Comparison of ENCODE assay signal across 20 cellular contexts in the genomic region with DNA sequence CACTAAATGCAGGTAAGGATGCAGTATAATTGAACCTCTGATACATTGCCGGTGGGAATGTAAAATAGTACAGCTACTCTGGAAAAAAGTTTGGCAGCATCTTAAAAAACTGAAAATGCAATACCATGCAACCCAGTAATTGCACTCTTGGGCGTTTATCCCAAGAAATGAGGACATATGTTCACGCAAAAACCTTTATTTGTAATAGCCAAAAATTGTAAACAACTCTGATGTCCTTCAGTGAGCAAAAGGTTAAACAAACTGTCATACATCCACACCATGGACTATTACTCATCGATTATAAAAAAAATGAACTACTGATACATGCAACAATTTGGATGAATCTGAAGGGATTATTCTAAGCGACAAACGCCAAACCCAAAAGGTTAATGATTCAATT.
"Had no signal": no experiment of that assay in that cellular context is flagged by ENCODE, and none has a peak within 500 bp of the region (broad histone marks: within the 10 kb centered on the region; RNA-seq: fewer than 3 reads in every experiment).

No MANE protein-coding gene starts in this region.

- H3K9me3 Mint-ChIP-seq: activated naive CD8-positive, alpha-beta T cell treated with anti-CD3 and anti-CD28 coated beads, Interleukin-2, amount 50 U/mL, for 24 hours; activated T-cell treated with anti-CD3 and anti-CD28 coated beads, Interleukin-2, amount 50 U/mL, for 72 hours; naive B cell; stimulated activated naive B cell treated with anti-CD40 and anti-IgM and Interleukin-4, amounts not matched to agents 10 μg/mL and 1 μg/mL and 100 μg/mL, for 72 hours had no signal

- H3K9me3 ChIP-seq: body of pancreas, heart right ventricle, lower lobe of right lung, sigmoid colon, thoracic aorta, upper lobe of left lung had no signal

- H3K4me3 ChIP-seq: body of pancreas, cardiac muscle cell, heart right ventricle, lower lobe of right lung, sigmoid colon, smooth muscle cell, thoracic aorta, upper lobe of left lung had no signal

- DNase-seq: activated CD4-positive, alpha-beta T cell treated with anti-CD3 and anti-CD28 coated beads for 1 hour; activated CD4-positive, alpha-beta T cell treated with anti-CD3 and anti-CD28 coated beads, Interleukin-2, amount 50 U/mL, for 1 hour; activated CD8-positive, alpha-beta memory T cell treated with anti-CD3 and anti-CD28 coated beads, Interleukin-2, amount 50 U/mL, for 48 hours; activated gamma-delta T cell; activated naive CD8-positive, alpha-beta T cell treated with anti-CD3 and anti-CD28 coated beads, Interleukin-2, amount 50 U/mL, for 24 hours; activated T-cell treated with anti-CD3 and anti-CD28 coated beads, Interleukin-2, amount 50 U/mL, for 72 hours; body of pancreas; heart right ventricle; kidney; lower lobe of right lung; naive B cell; retina; sigmoid colon; stimulated activated CD4-positive, alpha-beta T cell treated with anti-CD3 and anti-CD28 coated beads, Interleukin-15, amount 100 ng/mL, for 24 hours; stimulated activated naive B cell treated with anti-CD40 and anti-IgM and Interleukin-4, amounts not matched to agents 10 μg/mL and 1 μg/mL and 100 μg/mL, for 72 hours; upper lobe of left lung had no signal

- H3K4me3 Mint-ChIP-seq: activated naive CD8-positive, alpha-beta T cell treated with anti-CD3 and anti-CD28 coated beads, Interleukin-2, amount 50 U/mL, for 24 hours; activated T-cell treated with anti-CD3 and anti-CD28 coated beads, Interleukin-2, amount 50 U/mL, for 72 hours; naive B cell; stimulated activated naive B cell treated with anti-CD40 and anti-IgM and Interleukin-4, amounts not matched to agents 10 μg/mL and 1 μg/mL and 100 μg/mL, for 72 hours had no signal

- H3K4me2 ChIP-seq: smooth muscle cell had no signal

- H3K4me1 ChIP-seq: body of pancreas, lower lobe of right lung, sigmoid colon had no signal

- H3K27ac ChIP-seq: body of pancreas, cardiac muscle cell, heart right ventricle, lower lobe of right lung, sigmoid colon, thoracic aorta, upper lobe of left lung had no signal

- H3K27me3 ChIP-seq: body of pancreas, cardiac muscle cell, heart right ventricle, sigmoid colon, upper lobe of left lung had no signal

- H3K27me3 Mint-ChIP-seq: activated naive CD8-positive, alpha-beta T cell treated with anti-CD3 and anti-CD28 coated beads, Interleukin-2, amount 50 U/mL, for 24 hours; naive B cell; progenitor cell of endocrine pancreas; stimulated activated naive B cell treated with anti-CD40 and anti-IgM and Interleukin-4, amounts not matched to agents 10 μg/mL and 1 μg/mL and 100 μg/mL, for 72 hours had no signal

- H3K27ac Mint-ChIP-seq: activated naive CD8-positive, alpha-beta T cell treated with anti-CD3 and anti-CD28 coated beads, Interleukin-2, amount 50 U/mL, for 24 hours; progenitor cell of endocrine pancreas; stimulated activated naive B cell treated with anti-CD40 and anti-IgM and Interleukin-4, amounts not matched to agents 10 μg/mL and 1 μg/mL and 100 μg/mL, for 72 hours had no signal
